ENCODE assay signal across 30 cellular contexts in genomic region chr10:7296648-7297047, GRCh38.
DNase-seq lines count a peak whose midpoint lies in the region; ATAC-seq, FAIRE-seq and TF ChIP-seq lines count a peak whose summit lies in the region.
"Had no signal": no experiment of that assay in that cellular context is flagged by ENCODE, and none has a peak within 500 bp of the region (broad histone marks: within the 10 kb centered on the region; RNA-seq: fewer than 3 reads in every experiment).

No MANE protein-coding gene starts in this region.

- no peaks in the 10 kb centered on the region for H3K27me3 ChIP-seq in testis
- H3K27me3 ChIP-seq: BE2C, MG63, SJCRH30 had no signal

- intact Hi-C loops in testis (cut with DNase I; ENCODE audit: low total_unique reads), result no loop called here

- DNase-seq in GM19239 (ENCODE audit: insufficient read length, low spot score) (no peak), HT1080 (ENCODE audit: low read depth) (peak; percentile 23), testis (no peak)
- no peak for DNase-seq in effector memory CD8-positive, alpha-beta T cell
- DNase-seq in stimulated activated effector memory CD8-positive, alpha-beta T cell treated with anti-CD3 and anti-CD28 coated beads, Interleukin-12 subunit alpha, Interleukin-12 subunit beta, amount 100 ng/mL, for 72 hours (ENCODE audit: low spot score in 2 of 2), result no peak
- DNase-seq in activated effector memory CD4-positive, alpha-beta T cell treated with Interleukin-2 at 50 U/mL for 16 hours, result no peak
- DNase-seq: ACHN; BE2C; CD8-positive, alpha-beta memory T cell; DMS 273 treated with DMSO at 0.1 percent for 48 hours; DMS79; EL; GDM1; KG1; MG63; NCI-H1048; NCI-H1417; NCI-H1694; NCI-H2029 treated with DMSO at 0.1 percent for 48 hours; NCI-H446 treated with DMSO at 0.1 percent for 48 hours; NCI-H526; NCI-H82; PC-9; SJCRH30 had no signal

- peak; percentile 39 for FAIRE-seq in GM19239 (lab: Jason Lieb, UNC)
- FAIRE-seq: GM12878, H54 had no signal

- H3K27me3 Mint-ChIP-seq in effector memory CD8-positive, alpha-beta T cell, result no peaks in the 10 kb centered on the region

- H3K4me1 ChIP-seq in testis, result peaks cover 5% of the 10 kb centered on the region
- H3K4me1 ChIP-seq: SJCRH30 had no signal

- ATAC-seq in effector memory CD8-positive, alpha-beta T cell (replicated peaks), result no peak
- no peak for ATAC-seq in stimulated activated effector memory CD8-positive, alpha-beta T cell treated with anti-CD3 and anti-CD28 coated beads, Interleukin-12 subunit alpha, Interleukin-12 subunit beta, amount 100 ng/mL, for 72 hours
- ATAC-seq in GM21576 (IDR thresholded peaks at IDR 0.05; ENCODE audit: unreplicated experiment), result no peak
- ATAC-seq: GM12878, Right ventricle myocardium inferior, SK-N-SH treated with all-trans-retinoic acid at 6 μM for 48 hours had no signal

- no peaks in the 10 kb centered on the region for H3K36me3 ChIP-seq in testis (ENCODE audit: low read depth, missing control alignments)
- H3K36me3 ChIP-seq: BE2C, MG63, SJCRH30 had no signal

- H3K9me3 ChIP-seq in testis, result no peaks in the 10 kb centered on the region
- H3K9me3 ChIP-seq: BE2C, MG63, SJCRH30 had no signal

- no peaks in the 10 kb centered on the region for H3K36me3 Mint-ChIP-seq in effector memory CD8-positive, alpha-beta T cell (ENCODE audit: insufficient read depth)
- H3K36me3 Mint-ChIP-seq in stimulated activated effector memory CD8-positive, alpha-beta T cell treated with anti-CD3 and anti-CD28 coated beads, Interleukin-12 subunit alpha, Interleukin-12 subunit beta, amount 100 ng/mL, for 72 hours, result peaks cover 11% of the 10 kb centered on the region

- H3K27ac Mint-ChIP-seq in effector memory CD8-positive, alpha-beta T cell, result peak overlapping the region; percentile 51 to 89
- H3K27ac Mint-ChIP-seq in stimulated activated effector memory CD8-positive, alpha-beta T cell treated with anti-CD3 and anti-CD28 coated beads, Interleukin-12 subunit alpha, Interleukin-12 subunit beta, amount 100 ng/mL, for 72 hours, result peak overlapping the region; percentile 73

- 97 to 98% methylated on average over 5 to 7 of the region's 7 CpGs for WGBS in testis, 2 donors

- no peak for TF ChIP-seq CTCF in testis (IDR thresholded peaks at IDR 0.05)

- H3K4me1 Mint-ChIP-seq in effector memory CD8-positive, alpha-beta T cell (ENCODE audit: low read depth in 2 of 2), result peaks cover 47 to 84% of the 10 kb centered on the region in 2 donors
- H3K4me1 Mint-ChIP-seq in stimulated activated effector memory CD8-positive, alpha-beta T cell treated with anti-CD3 and anti-CD28 coated beads, Interleukin-12 subunit alpha, Interleukin-12 subunit beta, amount 100 ng/mL, for 72 hours, result peaks cover 85% of the 10 kb centered on the region
- H3K4me1 Mint-ChIP-seq: CD14-positive monocyte had no signal

- H3K9me3 Mint-ChIP-seq in effector memory CD8-positive, alpha-beta T cell, result peaks cover 0 to 2% of the 10 kb centered on the region in 2 donors
- no peaks in the 10 kb centered on the region for H3K9me3 Mint-ChIP-seq in stimulated activated effector memory CD8-positive, alpha-beta T cell treated with anti-CD3 and anti-CD28 coated beads, Interleukin-12 subunit alpha, Interleukin-12 subunit beta, amount 100 ng/mL, for 72 hours
- H3K9me3 Mint-ChIP-seq: CD8-positive, alpha-beta memory T cell had no signal

- H3K4me3 ChIP-seq in testis, result no peak overlapping the region
- H3K4me3 ChIP-seq: GM12878, MG63, PC-9, SJCRH30 had no signal

- H3K4me3 Mint-ChIP-seq in effector memory CD8-positive, alpha-beta T cell, result peak overlapping the region in 1 of 2 donors; percentile 50
- H3K4me3 Mint-ChIP-seq in stimulated activated effector memory CD8-positive, alpha-beta T cell treated with anti-CD3 and anti-CD28 coated beads, Interleukin-12 subunit alpha, Interleukin-12 subunit beta, amount 100 ng/mL, for 72 hours, result no peak overlapping the region
- H3K4me3 Mint-ChIP-seq: CD14-positive monocyte had no signal

- no peak for TF ChIP-seq POLR2A in testis (IDR thresholded peaks at IDR 0.05)

- no peak overlapping the region for H3K27ac ChIP-seq in testis
- H3K27ac ChIP-seq: PC-9, SJCRH30 had no signal
